Comparison of ENCODE assay signal across 8 cellular contexts in the genomic region with DNA sequence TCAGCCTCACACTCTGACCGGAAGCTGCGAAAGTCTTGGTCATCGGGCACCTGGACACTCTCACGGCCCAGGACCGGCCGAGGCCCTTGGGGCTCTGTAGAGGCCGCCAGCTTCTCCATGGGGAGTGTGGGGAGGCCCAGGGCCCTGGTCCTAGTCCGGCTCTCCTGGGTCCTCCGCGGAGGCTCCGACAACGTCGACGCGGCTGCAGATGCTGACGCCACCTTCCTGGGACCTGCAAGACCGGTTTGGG. TPM values are rescaled to one million over a fixed set of nuclear protein-coding genes. Genes with fewer than 3 reads are reported as not detected.
A peak's percentile ranks its signal among the peaks of the same experiment; 100 is the strongest.
DNase-seq lines count a peak whose midpoint lies in the region; ATAC-seq, FAIRE-seq and TF ChIP-seq lines count a peak whose summit lies in the region.

No MANE protein-coding gene starts in this region.

- no peaks in the 10 kb centered on the region for H3K36me3 ChIP-seq in body of pancreas (replicated peaks in 1 of 2; ENCODE audit: insufficient read depth in 1 of 2, low read depth in 2 of 2)

- 0 to 8% methylated on average over 1 to 2 of the region's 17 CpGs for WGBS in body of pancreas, 2 donors

- DNase-seq in left cardiac atrium (no peak), left ventricle myocardium superior (no peak), body of pancreas (peak; percentile 78 to 82 (median 80)), memory B cell (ENCODE audit: low spot score in 2 of 2) (no peak), frontal cortex (ENCODE audit: low spot score in 2 of 2) (no peak), NCI-H1930 (lab: John Stamatoyannopoulos, UW) (no peak), RPMI8226 (no peak)

- H3K4me1 Mint-ChIP-seq in memory B cell: peaks cover 22% of the 10 kb centered on the region

- no peaks in the 10 kb centered on the region for H3K27me3 Mint-ChIP-seq in memory B cell

- no peaks in the 10 kb centered on the region for H3K9me3 Mint-ChIP-seq in memory B cell

- H3K36me3 Mint-ChIP-seq in memory B cell: no peaks in the 10 kb centered on the region

- peak overlapping the region; percentile 79 to 97 (median 92) for H3K27ac ChIP-seq in body of pancreas

- ATAC-seq in left cardiac atrium (peak; percentile 3 to 10), left ventricle myocardium superior (no peak), body of pancreas (peak; percentile 43), memory B cell (ENCODE audit: low read depth) (no peak), GM18870 (IDR thresholded peaks at IDR 0.05; ENCODE audit: unreplicated experiment) (no peak)

- H3K4me1 ChIP-seq in body of pancreas: peaks cover 64% of the 10 kb centered on the region

- H3K4me3 Mint-ChIP-seq in memory B cell: peak overlapping the region; percentile 83

- intact Hi-C loops in left cardiac atrium (cut with DNase I): no loop called here
- intact Hi-C loops in left ventricle myocardium superior (cut with micrococcal nuclease): no loop called here
- intact Hi-C loops in body of pancreas (cut with DNase I): no loop called here

- no peak for FAIRE-seq in frontal cortex (lab: Jason Lieb, UNC)

- TF ChIP-seq POLR2A in body of pancreas (IDR thresholded peaks at IDR 0.05): peak in 2 of 3 donors; percentile 74 to 76

- H3K27ac Mint-ChIP-seq in memory B cell: peak overlapping the region; percentile 53

- peak overlapping the region; percentile 76 to 96 for H3K4me3 ChIP-seq in body of pancreas

- TF ChIP-seq CTCF in body of pancreas (IDR thresholded peaks at IDR 0.05): no peak

- H3K27me3 ChIP-seq in body of pancreas: no peaks in the 10 kb centered on the region

- no peaks in the 10 kb centered on the region for H3K9me3 ChIP-seq in body of pancreas

RNA-seq across cellular contexts. Expression of gene STARD10, which starts 12.9 kb away (rescaled TPM):
- 10 to 100 TPM; 87.4 to 93.9 TPM for total RNA-seq in left cardiac atrium
- total RNA-seq in left ventricle myocardium superior: 102 TPM
- total RNA-seq in body of pancreas: 100 to 1,000 TPM; 122 to 209 TPM
- 37.9 TPM for total RNA-seq in frontal cortex

RNA-seq across cellular contexts. Expression of gene ARAP1, which starts 28.8 kb away (rescaled TPM):
- total RNA-seq in left cardiac atrium: 10 to 100 TPM; 60.3 to 66.9 TPM
- 58.9 TPM for total RNA-seq in left ventricle myocardium superior
- 100 to 1,000 TPM in 1 of 2 donors, 10 to 100 TPM in 1; 63.3 to 208 TPM for total RNA-seq in body of pancreas
- total RNA-seq in frontal cortex: 20.0 TPM

RNA-seq across cellular contexts. Expression of gene ATG16L2, which starts 33.2 kb away (rescaled TPM):
- total RNA-seq in left cardiac atrium: 10 to 100 TPM; 11.9 to 16.3 TPM
- 16.3 TPM for total RNA-seq in left ventricle myocardium superior
- total RNA-seq in body of pancreas: 10 to 100 TPM; 27.5 to 28.3 TPM
- total RNA-seq in frontal cortex: 2.9 TPM

Comparison
In these comparisons a context has a peak if more than half of its experiments do, and no peak if none do; other contexts are left out.
1. ATAC-seq: peak in left cardiac atrium (2 of 2) and body of pancreas (single experiment); none in left ventricle myocardium superior (single experiment), memory B cell (single experiment) and GM18870 (single experiment).
2. DNase-seq: peak in body of pancreas (4 of 4); none in left cardiac atrium (single experiment), left ventricle myocardium superior (single experiment), memory B cell (0 of 2), frontal cortex (0 of 2), NCI-H1930 (0 of 2) and RPMI8226 (single experiment).